1 cellular context compared by ENCODE assay signal in genomic region chr15:46654993-46655392, GRCh38.
TF ChIP-seq lines count a peak whose summit lies in the region.

No MANE protein-coding gene starts in this region.

TF ChIP-seq in GM12878, 131 proteins besides CTCF, POLR2A, EP300 and RAD21 (continued from another document):
- TF ChIP-seq, protein P1, sequence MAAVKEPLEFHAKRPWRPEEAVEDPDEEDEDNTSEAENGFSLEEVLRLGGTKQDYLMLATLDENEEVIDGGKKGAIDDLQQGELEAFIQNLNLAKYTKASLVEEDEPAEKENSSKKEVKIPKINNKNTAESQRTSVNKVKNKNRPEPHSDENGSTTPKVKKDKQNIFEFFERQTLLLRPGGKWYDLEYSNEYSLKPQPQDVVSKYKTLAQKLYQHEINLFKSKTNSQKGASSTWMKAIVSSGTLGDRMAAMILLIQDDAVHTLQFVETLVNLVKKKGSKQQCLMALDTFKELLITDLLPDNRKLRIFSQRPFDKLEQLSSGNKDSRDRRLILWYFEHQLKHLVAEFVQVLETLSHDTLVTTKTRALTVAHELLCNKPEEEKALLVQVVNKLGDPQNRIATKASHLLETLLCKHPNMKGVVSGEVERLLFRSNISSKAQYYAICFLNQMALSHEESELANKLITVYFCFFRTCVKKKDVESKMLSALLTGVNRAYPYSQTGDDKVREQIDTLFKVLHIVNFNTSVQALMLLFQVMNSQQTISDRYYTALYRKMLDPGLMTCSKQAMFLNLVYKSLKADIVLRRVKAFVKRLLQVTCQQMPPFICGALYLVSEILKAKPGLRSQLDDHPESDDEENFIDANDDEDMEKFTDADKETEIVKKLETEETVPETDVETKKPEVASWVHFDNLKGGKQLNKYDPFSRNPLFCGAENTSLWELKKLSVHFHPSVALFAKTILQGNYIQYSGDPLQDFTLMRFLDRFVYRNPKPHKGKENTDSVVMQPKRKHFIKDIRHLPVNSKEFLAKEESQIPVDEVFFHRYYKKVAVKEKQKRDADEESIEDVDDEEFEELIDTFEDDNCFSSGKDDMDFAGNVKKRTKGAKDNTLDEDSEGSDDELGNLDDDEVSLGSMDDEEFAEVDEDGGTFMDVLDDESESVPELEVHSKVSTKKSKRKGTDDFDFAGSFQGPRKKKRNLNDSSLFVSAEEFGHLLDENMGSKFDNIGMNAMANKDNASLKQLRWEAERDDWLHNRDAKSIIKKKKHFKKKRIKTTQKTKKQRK (IDR thresholded peaks at IDR 0.05; ENCODE audit: low read depth, low read length), result no peak
- TF ChIP-seq RUNX3 (IDR thresholded peaks at IDR 0.05; ENCODE audit: low read length) (peak; percentile 58; the same call in 1 of the 2 replicates), MEF2A (IDR thresholded peaks at IDR 0.05; ENCODE audit: insufficient read depth, low read depth, low read length) (peak; percentile 82; the same call in 1 of the 2 replicates), JUNB (IDR thresholded peaks at IDR 0.05) (0 out of 2 replicates have a peak, but pooled peaks have one; percentile 19), TCF7 (IDR thresholded peaks at IDR 0.05; ENCODE audit: borderline replicate concordance) (peak; percentile 75), NFIC (IDR thresholded peaks at IDR 0.05; ENCODE audit: low read depth, low read length) (peak; percentile 60; the same call in 1 of the 2 replicates)
